11 cellular contexts compared by ENCODE assay signal in the genomic region with DNA sequence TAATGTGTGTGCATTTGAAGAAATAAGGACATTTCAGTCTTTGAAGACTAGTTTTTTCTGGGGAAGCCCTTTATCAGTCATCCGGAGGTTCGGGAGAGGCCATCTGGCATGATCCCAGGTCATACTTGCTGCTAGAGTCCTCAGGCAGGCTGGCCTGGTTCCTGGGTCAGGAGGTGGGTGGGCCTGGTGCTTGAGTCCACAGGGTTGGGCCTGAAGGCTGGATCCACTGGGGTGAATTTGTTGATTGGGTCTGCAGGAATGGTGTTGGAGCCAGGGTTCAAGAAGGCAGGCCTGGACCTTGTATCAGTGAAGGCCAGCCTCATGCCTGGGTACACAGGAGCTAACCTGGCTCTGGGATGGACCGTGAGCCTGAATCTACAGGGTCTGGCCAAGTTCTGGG. TPM values are rescaled to one million over a fixed set of nuclear protein-coding genes. Genes with fewer than 3 reads are reported as not detected.
"Had no signal": no experiment of that assay in that cellular context is flagged by ENCODE, and none has a peak within 500 bp of the region (broad histone marks: within the 10 kb centered on the region; RNA-seq: fewer than 3 reads in every experiment).

No MANE protein-coding gene starts in this region.

- H3K4me3 ChIP-seq: GM23248, HAP-1, K562 had no signal

- H2AFZ ChIP-seq: GM23248 had no signal

- FAIRE-seq: K562 had no signal

- DNase-seq: GM23248, GOT3, H7, HFFc6, IMR-90, KG1 had no signal

- H3K36me3 ChIP-seq: HAP-1 had no signal

- ATAC-seq: HCT116, K562 had no signal

- H3K4me1 ChIP-seq: HAP-1 had no signal

- H3K9ac ChIP-seq: GM23248 had no signal

- H3K27ac ChIP-seq: GM23248 had no signal

- H3K9me3 ChIP-seq: HAP-1 had no signal

RNA-seq across cellular contexts. Expression of a gene that starts 15.8 kb away (rescaled TPM):
- total RNA-seq: GM23248, H4, H7, HFFc6, HT-29, IMR-90, K562 had no signal
- polyA plus RNA-seq: GM23248, IMR-90, K562 had no signal

RNA-seq across cellular contexts. Expression of a gene that starts 17.4 kb away (rescaled TPM):
- total RNA-seq: GM23248, H4, H7, HFFc6, HT-29, IMR-90, K562 had no signal
- polyA plus RNA-seq: GM23248, IMR-90, K562 had no signal

RNA-seq across cellular contexts. Expression of a gene that starts 23.1 kb away (rescaled TPM):
- total RNA-seq: GM23248, H4, H7, HFFc6, HT-29, IMR-90, K562 had no signal
- polyA plus RNA-seq: GM23248, IMR-90, K562 had no signal

RNA-seq across cellular contexts. Expression of a gene that starts 54.9 kb away (rescaled TPM):
- total RNA-seq: GM23248, H4, H7, HFFc6, HT-29, IMR-90, K562 had no signal
- polyA plus RNA-seq: GM23248, IMR-90, K562 had no signal

RNA-seq across cellular contexts. Expression of a gene that starts 57.9 kb away (rescaled TPM):
- total RNA-seq: GM23248, H4, HFFc6, HT-29, IMR-90, K562 had no signal
- polyA plus RNA-seq: GM23248, IMR-90, K562 had no signal
